ENCODE assay signal across 17 cellular contexts in the genomic region with DNA sequence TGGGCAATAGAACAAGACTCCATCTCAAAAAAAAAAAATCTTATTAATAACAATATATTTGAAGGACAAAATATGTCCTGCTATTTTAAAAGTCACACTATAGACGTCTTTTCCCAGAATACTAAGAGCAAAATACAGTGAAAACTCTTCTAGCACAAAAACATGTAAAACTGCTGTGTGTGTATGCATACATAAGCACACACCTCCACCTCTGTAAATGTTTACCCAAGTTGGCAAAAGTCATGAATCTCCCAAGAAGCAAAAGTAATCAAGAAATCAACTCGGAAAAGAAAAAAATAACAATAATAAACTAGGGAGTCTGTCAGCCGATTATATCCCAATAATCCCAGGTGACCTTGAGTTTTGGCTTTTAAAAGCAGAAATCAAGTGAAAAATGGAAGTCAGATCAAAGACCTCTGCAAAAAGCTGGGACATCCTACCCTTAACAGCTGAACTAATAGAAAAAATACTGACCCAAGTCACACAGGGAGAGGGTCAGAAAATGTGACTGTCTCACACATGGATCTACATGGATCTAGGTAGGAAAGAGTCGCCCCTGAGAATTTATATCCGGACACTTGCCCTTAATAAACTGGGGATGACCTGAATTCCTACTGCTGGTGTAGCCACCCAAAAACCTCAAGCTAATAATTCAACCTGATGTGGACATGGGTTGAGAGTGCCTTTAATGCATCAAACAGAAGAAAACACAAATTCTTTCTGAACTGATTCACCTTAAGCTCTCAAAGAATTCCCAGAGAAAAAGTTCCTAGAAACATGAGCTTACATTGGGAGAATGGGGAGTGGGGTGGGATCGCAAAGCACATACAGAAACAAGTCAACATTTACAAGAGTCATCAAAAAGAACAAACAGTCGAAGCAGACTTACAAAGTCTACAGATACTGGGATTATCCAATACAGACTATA. TPM values are rescaled to one million over a fixed set of nuclear protein-coding genes. Genes with fewer than 3 reads are reported as not detected.
"Had no signal": no experiment of that assay in that cellular context is flagged by ENCODE, and none has a peak within 500 bp of the region (broad histone marks: within the 10 kb centered on the region; RNA-seq: fewer than 3 reads in every experiment).

No MANE protein-coding gene starts in this region.

- H3K27me3 Mint-ChIP-seq: activated T-helper 17 cell treated with anti-CD3 and anti-CD28 coated beads, Interleukin-2, amount 50 U/mL, for 72 hours; memory B cell had no signal

- H3K4me1 Mint-ChIP-seq: activated T-helper 17 cell treated with anti-CD3 and anti-CD28 coated beads, Interleukin-2, amount 50 U/mL, for 72 hours; memory B cell; T-cell had no signal

- H3K9me3 Mint-ChIP-seq: nephron had no signal

- H3K4me3 ChIP-seq: ascending aorta, cardiac muscle cell, gastroesophageal sphincter had no signal

- ATAC-seq: activated CD4-positive, CD25-positive, alpha-beta regulatory T cell treated with anti-CD3 and anti-CD28 coated beads, Interleukin-2, amount 50 U/mL, for 24 hours; activated T-helper 17 cell treated with anti-CD3 and anti-CD28 coated beads, Interleukin-2, amount 50 U/mL, for 72 hours; gastroesophageal sphincter; left ventricle myocardium superior; sciatic nerve; T-cell had no signal

- H3K36me3 Mint-ChIP-seq: memory B cell, T-cell had no signal

- H3K4me3 Mint-ChIP-seq: activated T-helper 17 cell treated with anti-CD3 and anti-CD28 coated beads, Interleukin-2, amount 50 U/mL, for 72 hours; memory B cell; nephron; T-cell had no signal

- H3K27me3 ChIP-seq: ascending aorta, cardiac muscle cell, gastroesophageal sphincter had no signal

- DNase-seq: activated naive CD4-positive, alpha-beta T cell treated with Interleukin-2 at 50 U/mL for 16 hours; activated T-cell treated with anti-CD3 and anti-CD28 coated beads for 4 hours; erythroblast; left ventricle myocardium superior; occipital lobe; stimulated activated CD4-positive, alpha-beta T cell treated with anti-CD3 and anti-CD28 coated beads, Interleukin-1b, Interleukin-23, amount 100 ng/mL, for 48 hours; T-cell; T-helper 9 cell had no signal

- H3K27ac ChIP-seq: ascending aorta, cardiac muscle cell, gastroesophageal sphincter had no signal

- H3K4me1 ChIP-seq: ascending aorta, gastroesophageal sphincter had no signal

- H3K9me3 ChIP-seq: ascending aorta, gastroesophageal sphincter had no signal

- H3K36me3 ChIP-seq: ascending aorta, cardiac muscle cell, gastroesophageal sphincter had no signal

RNA-seq across cellular contexts. Expression of a gene that starts 29.9 kb away (rescaled TPM):
- total RNA-seq: activated T-helper 17 cell treated with anti-CD3 and anti-CD28 coated beads, Interleukin-2, amount 50 U/mL, for 72 hours; dermis microvascular lymphatic vessel endothelial cell had no signal
